Comparison of ENCODE assay signal across 10 cellular contexts in the genomic region with DNA sequence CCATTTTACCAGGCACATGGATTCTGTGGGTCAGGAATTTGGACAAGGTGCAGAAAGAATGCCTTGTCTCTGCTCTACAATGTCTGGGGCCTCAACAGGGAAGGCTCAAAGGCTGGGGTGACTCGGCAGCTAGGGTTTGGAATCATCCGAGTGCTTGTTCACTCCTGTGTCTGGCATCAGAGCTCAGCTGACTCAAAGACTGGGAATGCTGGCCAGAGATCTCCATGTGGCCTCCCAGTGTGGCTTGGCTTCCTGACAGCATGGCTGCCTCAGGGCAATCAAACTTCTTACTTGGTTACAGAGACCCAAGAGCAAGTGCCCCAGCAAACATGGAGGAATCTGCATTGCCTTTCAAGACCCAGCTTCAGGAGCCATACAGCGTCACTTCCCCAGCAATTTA.
A peak's percentile ranks its signal among the peaks of the same experiment; 100 is the strongest.
DNase-seq lines count a peak whose midpoint lies in the region; ATAC-seq and TF ChIP-seq lines count a peak whose summit lies in the region.
"Had no signal": no experiment of that assay in that cellular context is flagged by ENCODE, and none has a peak within 500 bp of the region (broad histone marks: within the 10 kb centered on the region; RNA-seq: fewer than 3 reads in every experiment).

No MANE protein-coding gene starts in this region.

- peaks cover 0 to 6% of the 10 kb centered on the region in 2 donors for H3K9me3 ChIP-seq in breast epithelium
- peaks cover 22% of the 10 kb centered on the region for H3K9me3 ChIP-seq in mesodermal cell (ENCODE audit: control insufficient read depth, low read length)

- 70 to 80% methylated on average over 3 of the region's 3 CpGs for WGBS in mesodermal cell (ENCODE audit: insufficient coverage in 2 of 2), 2 experiments

- TF ChIP-seq CTCF in BJ (IDR thresholded peaks at IDR 0.05; ENCODE audit: insufficient read depth, low read depth, low read length) (no peak), breast epithelium (IDR thresholded peaks at IDR 0.05) (no peak)

- TF ChIP-seq POLR2A in breast epithelium (IDR thresholded peaks at IDR 0.05) = no peak

- CTCF ChIA-PET in BJ (lab: Yijun Ruan, JAX) = interaction anchor here (1.0 kb wide), 1 partner anchor 65 kb away, joined by 4 read pairs; no protein-coding TSS in a partner anchor

- H3K27me3 ChIP-seq in BJ (ENCODE audit: control insufficient read depth, insufficient read depth, low read length) (no peaks in the 10 kb centered on the region), breast epithelium (no peaks in the 10 kb centered on the region)
- H3K27me3 ChIP-seq: spleen had no signal

- ATAC-seq in GM19467 (IDR thresholded peaks at IDR 0.05; ENCODE audit: unreplicated experiment) (no peak), HG03354 (IDR thresholded peaks at IDR 0.05; ENCODE audit: poor library complexity, severe bottlenecking, unreplicated experiment) (no peak)

- H3K4me1 ChIP-seq in breast epithelium (no peaks in the 10 kb centered on the region), mesodermal cell (ENCODE audit: control insufficient read depth, insufficient read depth, low read length, poor library complexity, severe bottlenecking) (peaks cover 31% of the 10 kb centered on the region)

- H3K36me3 ChIP-seq in BJ (ENCODE audit: control insufficient read depth, insufficient read depth, low read length) (no peaks in the 10 kb centered on the region), breast epithelium (no peaks in the 10 kb centered on the region), mesodermal cell (ENCODE audit: control insufficient read depth, insufficient read depth, low read length) (no peaks in the 10 kb centered on the region)
- H3K36me3 ChIP-seq: spleen had no signal

- POLR2A ChIA-PET in BJ (lab: Charles Lee) = no interaction called here

- intact Hi-C loops in breast epithelium (cut with DNase I; ENCODE audit: low total_unique reads) = no loop called here

- H3K27ac ChIP-seq in breast epithelium (peak overlapping the region; percentile 0 to 43), mesodermal cell (ENCODE audit: low read depth, low read length, severe bottlenecking) (peak overlapping the region; percentile 77)
- H3K27ac ChIP-seq: spleen had no signal

- H3K4me3 ChIP-seq in BJ (ENCODE audit: low read depth, low read length) = no peak overlapping the region
- H3K4me3 ChIP-seq in breast epithelium = no peak overlapping the region
- no peak overlapping the region for H3K4me3 ChIP-seq in mesodermal cell (ENCODE audit: extremely low read depth, insufficient read depth, low read length, poor library complexity, severe bottlenecking)
- H3K4me3 ChIP-seq: spleen had no signal

- DNase-seq in BJ (ENCODE audit: low read depth) (peak; percentile 91), M059J (ENCODE audit: low read depth) (peak; percentile 100), breast epithelium (ENCODE audit: low spot score in 2 of 2) (peak; percentile 81 to 94), AML-193 (lab: John Stamatoyannopoulos, UW) (no peak), NCI-H526 (lab: John Stamatoyannopoulos, UW) (no peak)
- DNase-seq: hippocampal formation, spleen had no signal

Comparison
In these comparisons a context has a peak if more than half of its experiments do, and no peak if none do; other contexts are left out.
1. DNase-seq: peak in BJ (single experiment), M059J (single experiment) and breast epithelium (2 of 2); none in AML-193 (0 of 2) and NCI-H526 (0 of 2).